In the genomic region with DNA sequence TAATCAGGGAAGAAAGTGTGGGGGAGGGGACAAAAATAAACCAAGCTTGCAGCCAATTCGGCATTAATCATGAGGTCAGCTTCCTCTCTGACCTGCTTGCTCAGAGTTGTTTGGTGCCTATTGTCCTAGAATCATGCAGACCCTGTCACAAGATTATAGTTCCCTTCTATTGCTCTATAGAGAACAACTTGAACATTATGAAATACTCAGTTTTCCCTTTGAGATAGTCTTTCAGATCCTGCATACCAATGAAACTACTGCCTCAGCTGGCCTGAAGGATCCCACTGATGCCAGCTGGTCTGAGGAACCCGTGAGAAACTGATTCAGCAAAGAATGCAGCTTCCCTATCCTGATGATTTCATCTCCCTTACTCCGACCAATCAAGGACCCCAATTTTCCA, we compare ENCODE assay signal across 8 cellular contexts. TPM values are rescaled to one million over a fixed set of nuclear protein-coding genes. Genes with fewer than 3 reads are reported as not detected.
A peak's percentile ranks its signal among the peaks of the same experiment; 100 is the strongest.
DNase-seq lines count a peak whose midpoint lies in the region; ATAC-seq and TF ChIP-seq lines count a peak whose summit lies in the region.
"Had no signal": no experiment of that assay in that cellular context is flagged by ENCODE, and none has a peak within 500 bp of the region (broad histone marks: within the 10 kb centered on the region; RNA-seq: fewer than 3 reads in every experiment).

No MANE protein-coding gene starts in this region.

- TF ChIP-seq CTCF in HFFc6 (IDR thresholded peaks at IDR 0.05) = no peak
- TF ChIP-seq CTCF in retinal pigment epithelial cell (conservative IDR thresholded peaks at IDR 0.05; ENCODE audit: low read depth, low read length) = no peak

- peak; percentile 13 to 32 for ATAC-seq in left cardiac atrium
- ATAC-seq in stimulated activated naive CD8-positive, alpha-beta T cell treated with anti-CD3 and anti-CD28 coated beads, Interleukin-15, Interleukin-2, amounts not matched to agents 100 U/mL and 50 U/mL, for 24 hours = no peak

- peaks cover 26% of the 10 kb centered on the region for H3K4me1 Mint-ChIP-seq in HFFc6 (ENCODE audit: low read depth)
- peaks cover 14% of the 10 kb centered on the region for H3K4me1 Mint-ChIP-seq in activated T-helper 1 cell treated with anti-CD3 and anti-CD28 coated beads, Interleukin-12 subunit alpha, Interleukin-12 subunit beta, Interleukin-2, Interleukin-4 antibody, amounts not matched to agents 30 ng/mL and 10 ng/mL and 1 ng/mL, durations not matched to agents 14 hours and 24 hours and 36 hours (ENCODE audit: low read depth)

- intact Hi-C loops in activated T-helper 1 cell treated with anti-CD3 and anti-CD28 coated beads, Interleukin-12 subunit alpha, Interleukin-12 subunit beta, Interleukin-2, Interleukin-4 antibody, amounts not matched to agents 30 ng/mL and 10 ng/mL and 1 ng/mL, durations not matched to agents 14 hours and 24 hours and 36 hours (cut with micrococcal nuclease) = loop anchor here (2.0 to 5.0 kb wide), 2 partner anchors 94 to 320 kb away; a partner anchor contains a TSS
- intact Hi-C loops in left cardiac atrium (cut with DNase I) = no loop called here

- peak overlapping the region; percentile 87; the same call in 1 of the 2 replicates for H3K27ac Mint-ChIP-seq in HFFc6
- H3K27ac Mint-ChIP-seq in activated T-helper 1 cell treated with anti-CD3 and anti-CD28 coated beads, Interleukin-12 subunit alpha, Interleukin-12 subunit beta, Interleukin-2, Interleukin-4 antibody, amounts not matched to agents 30 ng/mL and 10 ng/mL and 1 ng/mL, durations not matched to agents 14 hours and 24 hours and 36 hours = no peak overlapping the region

- peak overlapping the region; percentile 93 for H3K4me3 Mint-ChIP-seq in HFFc6
- peak overlapping the region; percentile 88 for H3K4me3 Mint-ChIP-seq in activated T-helper 1 cell treated with anti-CD3 and anti-CD28 coated beads, Interleukin-12 subunit alpha, Interleukin-12 subunit beta, Interleukin-2, Interleukin-4 antibody, amounts not matched to agents 30 ng/mL and 10 ng/mL and 1 ng/mL, durations not matched to agents 14 hours and 24 hours and 36 hours

- DNase-seq in HFFc6 (no peak), left cardiac atrium (no peak), retinal pigment epithelial cell (ENCODE audit: low read depth) (peak; percentile 63), HT-29 (ENCODE audit: low spot score) (no peak), amniotic stem cell (lab: John Stamatoyannopoulos, UW) (no peak)
- no peak for DNase-seq in activated T-helper 1 cell treated with anti-CD3 and anti-CD28 coated beads, Interleukin-12 subunit alpha, Interleukin-12 subunit beta, Interleukin-2, Interleukin-4 antibody, amounts not matched to agents 30 ng/mL and 10 ng/mL and 1 ng/mL, durations not matched to agents 14 hours and 24 hours and 36 hours (ENCODE audit: low spot score)
- no peak for DNase-seq in stimulated activated naive CD8-positive, alpha-beta T cell treated with anti-CD3 and anti-CD28 coated beads, Interleukin-15, Interleukin-2, amounts not matched to agents 100 U/mL and 50 U/mL, for 24 hours
- DNase-seq: NCI-H1048 had no signal

- H3K9me3 Mint-ChIP-seq in HFFc6 = no peaks in the 10 kb centered on the region
- H3K9me3 Mint-ChIP-seq in activated T-helper 1 cell treated with anti-CD3 and anti-CD28 coated beads, Interleukin-12 subunit alpha, Interleukin-12 subunit beta, Interleukin-2, Interleukin-4 antibody, amounts not matched to agents 30 ng/mL and 10 ng/mL and 1 ng/mL, durations not matched to agents 14 hours and 24 hours and 36 hours = no peaks in the 10 kb centered on the region

- no peaks in the 10 kb centered on the region; the same call in 1 of the 2 replicates for H3K27me3 Mint-ChIP-seq in HFFc6 (ENCODE audit: insufficient read depth)
- H3K27me3 Mint-ChIP-seq in activated T-helper 1 cell treated with anti-CD3 and anti-CD28 coated beads, Interleukin-12 subunit alpha, Interleukin-12 subunit beta, Interleukin-2, Interleukin-4 antibody, amounts not matched to agents 30 ng/mL and 10 ng/mL and 1 ng/mL, durations not matched to agents 14 hours and 24 hours and 36 hours (ENCODE audit: insufficient read depth) = peaks cover 2% of the 10 kb centered on the region

- peaks cover 2% of the 10 kb centered on the region; the same call in 1 of the 2 replicates for H3K36me3 Mint-ChIP-seq in HFFc6 (ENCODE audit: low read depth)
- H3K36me3 Mint-ChIP-seq in activated T-helper 1 cell treated with anti-CD3 and anti-CD28 coated beads, Interleukin-12 subunit alpha, Interleukin-12 subunit beta, Interleukin-2, Interleukin-4 antibody, amounts not matched to agents 30 ng/mL and 10 ng/mL and 1 ng/mL, durations not matched to agents 14 hours and 24 hours and 36 hours (ENCODE audit: low read depth) = peaks cover 2% of the 10 kb centered on the region

- no peak overlapping the region for H3K4me3 ChIP-seq in retinal pigment epithelial cell (ENCODE audit: low read length)

RNA-seq across cellular contexts. Expression of a gene that starts 1.0 kb away (rescaled TPM):
- 1 to 10 TPM; 4.8 to 7.0 (median 6.0) TPM for total RNA-seq in HFFc6 (2021; fragmentation: NEBNext Ultra II Directional; extraction: Animal tissue kit (Norgen Biotek cat#: 25700))
- total RNA-seq in activated T-helper 1 cell treated with anti-CD3 and anti-CD28 coated beads, Interleukin-12 subunit alpha, Interleukin-12 subunit beta, Interleukin-2, Interleukin-4 antibody, amounts not matched to agents 30 ng/mL and 10 ng/mL and 1 ng/mL, durations not matched to agents 14 hours and 24 hours and 36 hours = 3.3 and 3.6 TPM in 2 replicates
- total RNA-seq in left cardiac atrium = 1 to 10 TPM; 6.7 to 8.5 TPM
- 0.28 and 0.34 TPM in 2 replicates for total RNA-seq in HT-29 (2014; rRNA removed; shearing (Covaris generic))

RNA-seq across cellular contexts. Expression of a gene that starts 31.2 kb away (rescaled TPM):
- total RNA-seq in HFFc6 (2021; fragmentation: NEBNext Ultra II Directional; extraction: Animal tissue kit (Norgen Biotek cat#: 25700)) = under 1 TPM in 5 of 6 experiments, not detected in 1; 0.09 to 0.31 (median 0.20) TPM
- total RNA-seq in activated T-helper 1 cell treated with anti-CD3 and anti-CD28 coated beads, Interleukin-12 subunit alpha, Interleukin-12 subunit beta, Interleukin-2, Interleukin-4 antibody, amounts not matched to agents 30 ng/mL and 10 ng/mL and 1 ng/mL, durations not matched to agents 14 hours and 24 hours and 36 hours = not detected in 2 replicates
- total RNA-seq in left cardiac atrium = 10 to 100 TPM; 92.0 to 95.9 TPM
- total RNA-seq in HT-29 (2014; rRNA removed; shearing (Covaris generic)) = not detected in 2 replicates

Comparison
In these comparisons a context has a peak if more than half of its experiments do, and no peak if none do; other contexts are left out.
1. RNA of a gene that starts 31.2 kb away (total RNA-seq): 92.0 to 95.9 TPM in left cardiac atrium; 0.09 to 0.31 TPM in HFFc6, not detected in activated T-helper 1 cell treated with anti-CD3 and anti-CD28 coated beads, Interleukin-12 subunit alpha, Interleukin-12 subunit beta, Interleukin-2, Interleukin-4 antibody, amounts not matched to agents 30 ng/mL and 10 ng/mL and 1 ng/mL, durations not matched to agents 14 hours and 24 hours and 36 hours and not detected in HT-29; every median in the first group is over 10 times any median in the second.